Comparison of ENCODE assay signal across 8 cellular contexts in genomic region chr19:16076958-16077611, GRCh38. TPM values are rescaled to one million over a fixed set of nuclear protein-coding genes. Genes with fewer than 3 reads are reported as not detected.
A peak's percentile ranks its signal among the peaks of the same experiment; 100 is the strongest.
DNase-seq lines count a peak whose midpoint lies in the region; ATAC-seq and TF ChIP-seq lines count a peak whose summit lies in the region.

No MANE protein-coding gene starts in this region.

- H3K4me3 Mint-ChIP-seq in endodermal cell, result peak overlapping the region; percentile 84

- H3K4me2 ChIP-seq in HCT116 (ENCODE audit: low read length), result peak overlapping the region; percentile 69

- TF ChIP-seq CTCF in BE2C (IDR thresholded peaks at IDR 0.05; ENCODE audit: low read depth, low read length), result no peak
- no peak for TF ChIP-seq CTCF in HCT116 (IDR thresholded peaks at IDR 0.05 in 2 of 3, conservative IDR thresholded peaks at IDR 0.05 in 1 of 3; ENCODE audit: borderline replicate concordance in 1 of 3, insufficient read depth in 1 of 3, low read depth in 2 of 3, low read length in 2 of 3)
- no peak for TF ChIP-seq CTCF in endodermal cell (conservative IDR thresholded peaks at IDR 0.05)
- TF ChIP-seq CTCF in uterus (IDR thresholded peaks at IDR 0.05), result no peak

- H3K27ac Mint-ChIP-seq in endodermal cell, result peak overlapping the region; percentile 97

- H3K36me3 Mint-ChIP-seq in endodermal cell (ENCODE audit: low read depth), result peaks cover 29% of the 10 kb centered on the region

- H3K4me3 ChIP-seq in BE2C (ENCODE audit: low read depth, low read length), result peak overlapping the region; percentile 96
- peak overlapping the region; percentile 64 to 65 for H3K4me3 ChIP-seq in HCT116 (replicated peaks in 1 of 2; ENCODE audit: low read depth in 1 of 2, low read length in 2 of 2)
- peak overlapping the region; percentile 95 for H3K4me3 ChIP-seq in endodermal cell (ENCODE audit: low read length)
- peak overlapping the region; percentile 90 to 97 for H3K4me3 ChIP-seq in muscle layer of colon (ENCODE audit: low read depth in 1 of 2, low read length in 2 of 2)
- H3K4me3 ChIP-seq in uterus, result peak overlapping the region; percentile 97 to 100

- TF ChIP-seq RAD21 in HCT116 (IDR thresholded peaks at IDR 0.05; ENCODE audit: low read depth), result no peak

- H3K79me2 ChIP-seq in HCT116 (ENCODE audit: insufficient read depth, low read length), result peaks cover 84% of the 10 kb centered on the region

- no peaks in the 10 kb centered on the region for H4K20me1 ChIP-seq in HCT116 (ENCODE audit: insufficient read depth)

- 0% methylated on average over 21 to 55 of the region's 56 CpGs for WGBS in endodermal cell (ENCODE audit: insufficient coverage in 1 of 2, insufficient read length in 1 of 2), 2 experiments

- H3K27me3 ChIP-seq in BE2C (no peaks in the 10 kb centered on the region), HCT116 (ENCODE audit: insufficient read depth, low read length) (no peaks in the 10 kb centered on the region), endodermal cell (ENCODE audit: control insufficient read depth, insufficient read depth, low read length, poor library complexity, severe bottlenecking) (no peaks in the 10 kb centered on the region), muscle layer of colon (ENCODE audit: control insufficient read depth in 1 of 2, insufficient read depth in 2 of 2, low read length in 2 of 2) (no peaks in the 10 kb centered on the region), uterus (no peaks in the 10 kb centered on the region)

- CTCF ChIA-PET in HCT116 (lab: Charles Lee), result no interaction called here

- TF ChIP-seq POLR2A in HCT116 (IDR thresholded peaks at IDR 0.05; ENCODE audit: borderline replicate concordance, extremely low read depth, insufficient read depth, insufficient read length), result no peak
- peak in 1 of 2 donors; percentile 6 for TF ChIP-seq POLR2A in uterus (IDR thresholded peaks at IDR 0.05)

- no peak for ATAC-seq in HCT116

- peaks cover 24% of the 10 kb centered on the region for H3K4me1 Mint-ChIP-seq in endodermal cell

- peaks cover 20% of the 10 kb centered on the region for H3K36me3 ChIP-seq in BE2C
- peaks cover 2 to 35% of the 10 kb centered on the region in 2 experiments; a peak in 1 of 4 replicates for H3K36me3 ChIP-seq in HCT116 (ENCODE audit: control insufficient read depth in 1 of 2, insufficient read depth in 2 of 2, low read length in 2 of 2)
- peaks cover 40% of the 10 kb centered on the region for H3K36me3 ChIP-seq in endodermal cell (ENCODE audit: control insufficient read depth, insufficient read depth, low read length)
- peaks cover 43% of the 10 kb centered on the region for H3K36me3 ChIP-seq in muscle layer of colon (ENCODE audit: insufficient read depth, low read length)
- no peaks in the 10 kb centered on the region for H3K36me3 ChIP-seq in uterus

- no peak overlapping the region for H2AFZ ChIP-seq in HCT116 (ENCODE audit: low read depth, low read length, poor library complexity, severe bottlenecking)

- H3K27ac ChIP-seq in HCT116 (ENCODE audit: low read depth, low read length) (peak overlapping the region; percentile 93), endodermal cell (ENCODE audit: low read depth, low read length) (peak overlapping the region; percentile 95), muscle layer of colon (ENCODE audit: low read depth, low read length) (peak overlapping the region; percentile 97), uterus (peak overlapping the region; percentile 100)

- RAD21 ChIA-PET in HCT116 (lab: Charles Lee; ENCODE audit: low non-redundant PET in 1 of 2, low total read pairs in 2 of 2, uncharacterized antibody in 2 of 2, unreplicated experiment in 2 of 2), result no interaction called here

- H3K9me3 ChIP-seq in BE2C (no peaks in the 10 kb centered on the region), HCT116 (ENCODE audit: control insufficient read depth in 1 of 2, insufficient read depth in 1 of 2, low read depth in 1 of 2, low read length in 2 of 2) (no peaks in the 10 kb centered on the region), endodermal cell (ENCODE audit: control insufficient read depth, low read length) (no peaks in the 10 kb centered on the region), muscle layer of colon (ENCODE audit: low read length) (no peaks in the 10 kb centered on the region), uterus (no peaks in the 10 kb centered on the region)

- BruUV-seq in HCT116 (replicated peaks; lab: Mats Ljungman, UMichigan), result TSS peak; percentile 37

- H3K9me3 Mint-ChIP-seq in endodermal cell, result no peaks in the 10 kb centered on the region

- H3K4me1 ChIP-seq in BE2C, result peaks cover 3% of the 10 kb centered on the region
- H3K4me1 ChIP-seq in HCT116 (ENCODE audit: control insufficient read depth in 1 of 2, insufficient read depth in 2 of 2, low read length in 2 of 2), result peaks cover 24 to 39% of the 10 kb centered on the region in 2 experiments
- peaks cover 3% of the 10 kb centered on the region for H3K4me1 ChIP-seq in endodermal cell (ENCODE audit: control insufficient read depth, insufficient read depth, low read length)
- peaks cover 78% of the 10 kb centered on the region for H3K4me1 ChIP-seq in muscle layer of colon (ENCODE audit: insufficient read depth, low read length)
- peaks cover 0 to 7% of the 10 kb centered on the region in 2 donors for H3K4me1 ChIP-seq in uterus

- H3K9me2 ChIP-seq in HCT116 (ENCODE audit: insufficient read depth), result no peaks in the 10 kb centered on the region

- H3K9ac ChIP-seq in HCT116 (ENCODE audit: low read length), result peak overlapping the region; percentile 79
- peak overlapping the region; percentile 99 for H3K9ac ChIP-seq in endodermal cell (ENCODE audit: extremely low read depth, low read length, poor library complexity, severe bottlenecking)
- H3K9ac ChIP-seq in muscle layer of colon (ENCODE audit: low read length), result peak overlapping the region; percentile 99

- POLR2A ChIA-PET in HCT116 (lab: Charles Lee), result interaction anchor here (1.6 kb wide), 1 partner anchor 10 kb away, joined by 8 read pairs; no protein-coding TSS in a partner anchor

- no peaks in the 10 kb centered on the region for H3K27me3 Mint-ChIP-seq in endodermal cell (ENCODE audit: insufficient read depth)

- peak; percentile 58 for DNase-seq in BE2C
- DNase-seq in HCT116 (ENCODE audit: low read depth, low spot score), result no peak
- peak; percentile 45 for DNase-seq in UCSD-AML1 (lab: John Stamatoyannopoulos, UW; ENCODE audit: unreplicated experiment)
- peak; percentile 72 for DNase-seq in endodermal cell
- DNase-seq in uterus, result peak in 1 of 2 donors; percentile 61
- no peak for DNase-seq in NOMO-1 treated with dmso at 0.1 percent for 144 hours (lab: John Stamatoyannopoulos, UW; ENCODE audit: unreplicated experiment)
- DNase-seq in NOMO-1 treated with DMSO at 0.1 percent for 48 hours (lab: John Stamatoyannopoulos, UW; ENCODE audit: unreplicated experiment), result no peak

- intact Hi-C loops in HCT116 (cut with micrococcal nuclease) (no loop called here), uterus (cut with DNase I; ENCODE audit: low total_unique reads) (no loop called here)

TF ChIP-seq in HCT116, 20 proteins besides CTCF, POLR2A, EP300 and RAD21 (continues in another document):
- TF ChIP-seq ZBTB33 (IDR thresholded peaks at IDR 0.05; ENCODE audit: extremely low read depth, insufficient replicate concordance, low read length) (no peak), YY1 (IDR thresholded peaks at IDR 0.05; ENCODE audit: extremely low read depth, insufficient replicate concordance, low read depth, low read length) (no peak), EGR1 (IDR thresholded peaks at IDR 0.05; ENCODE audit: low read depth) (no peak), SRF (IDR thresholded peaks at IDR 0.05; ENCODE audit: low read depth) (no peak), POLR2AphosphoS5 (IDR thresholded peaks at IDR 0.05; ENCODE audit: low read depth, low read length) (no peak), MAX (IDR thresholded peaks at IDR 0.05) (no peak), SP1 (IDR thresholded peaks at IDR 0.05; ENCODE audit: low read depth) (no peak)

RNA-seq across cellular contexts. Expression of gene TPM4, which starts 0.8 kb away (rescaled TPM):
- 144 TPM for polyA plus RNA-seq in BE2C (2012; ENCODE audit: insufficient read depth, insufficient read length, low read depth)
- total RNA-seq in HCT116 (2021; ENCODE audit: unreplicated experiment) (275 TPM), endodermal cell (100 to 1,000 TPM; 387 to 437 TPM), uterus (100 to 1,000 TPM; 423 to 862 (median 517) TPM)
- polyA plus RNA-seq in HCT116 (2012), result 230 and 283 TPM in 2 replicates
- polyA plus RNA-seq in endodermal cell (2013, experiment 1 of 2), result 485 TPM
- polyA plus RNA-seq in endodermal cell (2013, experiment 2 of 2), result 534 TPM

RNA-seq across cellular contexts. Expression of gene RAB8A, which starts 34.6 kb away (rescaled TPM):
- polyA plus RNA-seq in BE2C (2012; ENCODE audit: insufficient read depth, insufficient read length, low read depth), result 101 TPM
- total RNA-seq in HCT116 (2021; ENCODE audit: unreplicated experiment) (116 TPM), endodermal cell (10 to 100 TPM; 67.7 to 86.0 TPM), uterus (10 to 100 TPM; 13.3 to 67.4 (median 40.7) TPM)
- polyA plus RNA-seq in HCT116 (2012), result 100 and 111 TPM in 2 replicates
- 50.9 TPM for polyA plus RNA-seq in endodermal cell (2013, experiment 1 of 2)
- polyA plus RNA-seq in endodermal cell (2013, experiment 2 of 2), result 49.3 TPM

Comparison
In these comparisons a context has a peak if more than half of its experiments do, and no peak if none do; other contexts are left out.
1. DNase-seq: peak in BE2C (single experiment), UCSD-AML1 (single experiment) and endodermal cell (single experiment); none in HCT116 (single experiment), NOMO-1 treated with dmso at 0.1 percent for 144 hours (single experiment) and NOMO-1 treated with DMSO at 0.1 percent for 48 hours (single experiment).
2. Peak in every context shown above with its lines, with median percentiles within 50 percentile points of each other: H3K4me3 ChIP-seq, H3K27ac ChIP-seq and H3K9ac ChIP-seq.